ENCODE assay signal across 13 cellular contexts in genomic region chr20:15235799-15236198, GRCh38.
"Had no signal": no experiment of that assay in that cellular context is flagged by ENCODE, and none has a peak within 500 bp of the region (broad histone marks: within the 10 kb centered on the region; RNA-seq: fewer than 3 reads in every experiment).

No MANE protein-coding gene starts in this region.

- H3K27me3 ChIP-seq: gastrocnemius medialis, ovary, sigmoid colon, spleen had no signal

- H3K36me3 ChIP-seq: gastrocnemius medialis, lower lobe of right lung, ovary, sigmoid colon, spleen had no signal

- H3K9me3 ChIP-seq: gastrocnemius medialis, lower lobe of right lung, ovary, sigmoid colon, spleen had no signal

- ATAC-seq: effector memory CD8-positive, alpha-beta T cell; gastrocnemius medialis; left colon; lower lobe of right lung; stimulated activated naive CD8-positive, alpha-beta T cell treated with anti-CD3 and anti-CD28 coated beads, Interleukin-15, amount 100 ng/mL, for 72 hours had no signal

- H3K27ac ChIP-seq: gastrocnemius medialis, lower lobe of right lung, ovary, sigmoid colon, spleen had no signal

- H3K4me3 ChIP-seq: gastrocnemius medialis, lower lobe of right lung, ovary, sigmoid colon, spleen had no signal

- H3K4me1 ChIP-seq: gastrocnemius medialis, lower lobe of right lung, sigmoid colon, spleen had no signal

- DNase-seq: activated B cell treated with CpG ODN at 0.5 μM for 24 hours; activated CD4-positive, alpha-beta T cell treated with anti-CD3 and anti-CD28 coated beads for 48 hours; activated naive CD4-positive, alpha-beta T cell; aorta; cerebellar nuclear complex; effector memory CD8-positive, alpha-beta T cell; gastrocnemius medialis; left colon; lower lobe of right lung; ovary; sigmoid colon; spleen; stimulated activated naive CD8-positive, alpha-beta T cell treated with anti-CD3 and anti-CD28 coated beads, Interleukin-15, amount 100 ng/mL, for 72 hours had no signal
